ENCODE assay signal across 19 cellular contexts in the genomic region with DNA sequence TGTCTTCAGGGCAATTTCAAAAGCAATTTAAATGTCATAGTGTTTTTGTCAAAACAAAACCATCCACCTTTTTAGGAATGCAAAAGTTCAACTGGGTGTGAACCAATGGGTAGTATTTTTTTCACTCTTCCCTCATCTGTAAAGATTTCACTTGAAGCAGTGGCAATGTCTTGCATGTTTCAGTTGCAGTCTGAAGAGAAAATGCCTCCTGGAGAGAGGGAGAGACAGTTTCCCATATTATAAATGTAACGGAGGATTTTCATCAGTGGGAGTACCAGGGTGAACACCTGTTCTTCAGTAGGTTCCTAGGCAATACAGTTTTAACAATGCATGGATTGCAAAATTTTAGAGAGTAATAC. TPM values are rescaled to one million over a fixed set of nuclear protein-coding genes. Genes with fewer than 3 reads are reported as not detected.
DNase-seq lines count a peak whose midpoint lies in the region; ATAC-seq, FAIRE-seq and TF ChIP-seq lines count a peak whose summit lies in the region.
"Had no signal": no experiment of that assay in that cellular context is flagged by ENCODE, and none has a peak within 500 bp of the region (broad histone marks: within the 10 kb centered on the region; RNA-seq: fewer than 3 reads in every experiment).

No MANE protein-coding gene starts in this region.

- TF ChIP-seq CTCF in H1 (IDR thresholded peaks at IDR 0.05; ENCODE audit: control extremely low read depth in 1 of 3, insufficient read depth in 1 of 3, low read depth in 1 of 3, low read length in 3 of 3), result no peak

- no peaks in the 10 kb centered on the region for H3K9me3 Mint-ChIP-seq in activated naive CD8-positive, alpha-beta T cell (ENCODE audit: low read depth)
- no peaks in the 10 kb centered on the region for H3K9me3 Mint-ChIP-seq in activated naive CD8-positive, alpha-beta T cell treated with anti-CD3 and anti-CD28 coated beads for 36 hours
- peaks cover 0 to 9% (median 0%) of the 10 kb centered on the region in 9 donors for H3K9me3 Mint-ChIP-seq in naive thymus-derived CD8-positive, alpha-beta T cell

- peak overlapping the region; percentile 81 for H3K4me3 Mint-ChIP-seq in activated naive CD8-positive, alpha-beta T cell
- no peak overlapping the region for H3K4me3 Mint-ChIP-seq in activated naive CD8-positive, alpha-beta T cell treated with anti-CD3 and anti-CD28 coated beads for 36 hours
- H3K4me3 Mint-ChIP-seq in naive thymus-derived CD8-positive, alpha-beta T cell, result peak overlapping the region in 9 of 10 donors; percentile 68 to 85 (median 80)
- H3K4me3 Mint-ChIP-seq: T-helper 1 cell treated with Interleukin-12 subunit alpha and Interleukin-12 subunit beta and Interleukin-4 antibody, amounts not matched to agents 30 μg/mL and 1 μg/mL, for 36 hours had no signal

- no peak overlapping the region for H3K27ac Mint-ChIP-seq in activated naive CD8-positive, alpha-beta T cell
- no peak overlapping the region for H3K27ac Mint-ChIP-seq in activated naive CD8-positive, alpha-beta T cell treated with anti-CD3 and anti-CD28 coated beads for 36 hours
- no peak overlapping the region for H3K27ac Mint-ChIP-seq in naive thymus-derived CD8-positive, alpha-beta T cell
- H3K27ac Mint-ChIP-seq: T-helper 1 cell treated with Interleukin-12 subunit alpha and Interleukin-12 subunit beta and Interleukin-4 antibody, amounts not matched to agents 30 μg/mL and 1 μg/mL, for 36 hours had no signal

- 47% methylated on average over 1 of the region's 1 CpG; no CpG with 5 or more reads in 1 of the 2 experiments for WGBS in H1 (ENCODE audit: extremely low coverage in 1 of 2, insufficient coverage in 1 of 2, insufficient read length in 1 of 2, insufficient replicate concordance in 2 of 2, low coverage in 1 of 2, low lambda C conversion rate in 2 of 2, missing lambda C conversion rate in 1 of 2), 2 experiments

- POLR2A ChIA-PET in H1 (lab: Charles Lee; ENCODE audit: partially characterized antibody), result no interaction called here
- POLR2A ChIA-PET in naive thymus-derived CD8-positive, alpha-beta T cell (lab: Charles Lee), result no interaction called here

- no peak overlapping the region for H4K91ac ChIP-seq in H1 (replicated peaks; ENCODE audit: insufficient read length, low read length)

- H3K23ac ChIP-seq in H1 (ENCODE audit: insufficient read length), result no peak overlapping the region

- no peak for TF ChIP-seq EP300 in H1 (IDR thresholded peaks at IDR 0.05; ENCODE audit: borderline replicate concordance in 1 of 2, low read depth in 2 of 2, low read length in 2 of 2)

- no peaks in the 10 kb centered on the region; a peak in 1 of 8 replicates for H3K36me3 ChIP-seq in H1 (ENCODE audit: control insufficient read depth in 2 of 4, insufficient read depth in 4 of 4, low read length in 3 of 4)
- H3K36me3 ChIP-seq: BLaER1, MG63 had no signal

- H2AFZ ChIP-seq in H1 (ENCODE audit: low read length), result no peak overlapping the region

- no peak for TF ChIP-seq POLR2A in H1 (IDR thresholded peaks at IDR 0.05; ENCODE audit: control extremely low read depth in 1 of 2, low read depth in 2 of 2, low read length in 2 of 2)

- no peak overlapping the region for H3K27ac ChIP-seq in H1 (ENCODE audit: low read depth, low read length)
- H3K27ac ChIP-seq: BLaER1 had no signal

- H2BK5ac ChIP-seq in H1 (ENCODE audit: low read depth, low read length), result no peak overlapping the region

- no peaks in the 10 kb centered on the region for H3K79me2 ChIP-seq in H1 (ENCODE audit: control insufficient read depth in 1 of 2, insufficient read depth in 2 of 2, low read length in 2 of 2)

- no peak overlapping the region for H2BK120ac ChIP-seq in H1 (replicated peaks; ENCODE audit: low read depth, low read length)

- peaks cover 11 to 13% of the 10 kb centered on the region in 2 experiments for H4K20me1 ChIP-seq in H1 (replicated peaks in 1 of 2; ENCODE audit: control insufficient read depth in 1 of 2, insufficient read depth in 2 of 2, low read length in 2 of 2)

- H3K18ac ChIP-seq in H1 (ENCODE audit: extremely low read depth, low read length), result no peak overlapping the region

- CTCF ChIA-PET in H1 (lab: Charles Lee; ENCODE audit: partially characterized antibody), result interaction anchor here (1.6 kb wide), 1 partner anchor 68 kb away, joined by 6 read pairs; no protein-coding TSS in a partner anchor

- peaks cover 19% of the 10 kb centered on the region; the same call in 1 of the 2 replicates for H3K23me2 ChIP-seq in H1 (ENCODE audit: low read depth, low read length)

- H3K4me2 ChIP-seq in H1 (ENCODE audit: insufficient read depth in 1 of 2, low read depth in 2 of 2, low read length in 2 of 2), result no peak overlapping the region
- H3K4me2 ChIP-seq: BLaER1 had no signal

- H3K9ac ChIP-seq in H1 (replicated peaks in 1 of 4; ENCODE audit: extremely low read depth in 1 of 4, low read depth in 3 of 4, low read length in 3 of 4), result no peak overlapping the region
- H3K9ac ChIP-seq: BLaER1 had no signal

- DNase-seq in activated naive CD8-positive, alpha-beta T cell treated with anti-CD3 and anti-CD28 coated beads for 36 hours, result no peak
- DNase-seq in H1 (ENCODE audit: low read depth in 1 of 2, low spot score in 2 of 2) (no peak), cerebellar cortex (ENCODE audit: low spot score) (no peak), COR-L47 (lab: John Stamatoyannopoulos, UW) (no peak)
- no peak for DNase-seq in naive thymus-derived CD8-positive, alpha-beta T cell
- DNase-seq in activated CD4-positive, alpha-beta T cell treated with anti-CD3 and anti-CD28 coated beads for 48 hours, result no peak
- DNase-seq: activated CD4-positive, alpha-beta T cell treated with anti-CD3 and anti-CD28 coated beads, Interleukin-2, amount 50 U/mL, for 4 hours; caudate nucleus; left colon; MG63; NCI-H2171 treated with DMSO at 0.1 percent for 48 hours; NCI-H526 treated with DMSO at 0.1 percent for 48 hours; SHP77 treated with DMSO at 0.1 percent for 48 hours had no signal

- no peak overlapping the region for H3K4ac ChIP-seq in H1 (replicated peaks; ENCODE audit: insufficient read length, low read depth, low read length)

- H3K79me1 ChIP-seq in H1 (ENCODE audit: low read depth, low read length), result no peaks in the 10 kb centered on the region

- H4K5ac ChIP-seq in H1 (ENCODE audit: insufficient read length, low read depth, low read length), result no peak overlapping the region

- no peak overlapping the region for H3K56ac ChIP-seq in H1 (replicated peaks; ENCODE audit: insufficient read length, low read depth, low read length)

- H2AK5ac ChIP-seq in H1 (ENCODE audit: low read depth, low read length), result no peak overlapping the region

- no peak overlapping the region for H2BK12ac ChIP-seq in H1 (ENCODE audit: low read depth, low read length)

- peaks cover 0 to 3% of the 10 kb centered on the region in 2 experiments; a peak in 1 of 4 replicates for H3K9me3 ChIP-seq in H1 (ENCODE audit: insufficient read depth in 2 of 2, low read depth in 1 of 2, low read length in 1 of 2)
- H3K9me3 ChIP-seq: MG63 had no signal

- no peak overlapping the region for H3K14ac ChIP-seq in H1 (ENCODE audit: insufficient read length)

- FAIRE-seq in H1 (lab: Jason Lieb, UNC), result no peak
- FAIRE-seq: GM12878 had no signal

- peaks cover 63 to 65% (median 64%) of the 10 kb centered on the region in 4 experiments for H3K27me3 ChIP-seq in H1 (replicated peaks in 1 of 4; ENCODE audit: control insufficient read depth in 3 of 4, extremely low read depth in 1 of 4, insufficient read depth in 3 of 4, low read length in 3 of 4)

- H4K8ac ChIP-seq in H1 (ENCODE audit: extremely low read depth, insufficient read depth, low read length), result no peak overlapping the region

- H3K4me1 Mint-ChIP-seq in activated naive CD8-positive, alpha-beta T cell (ENCODE audit: low read depth), result peaks cover 27% of the 10 kb centered on the region
- H3K4me1 Mint-ChIP-seq in activated naive CD8-positive, alpha-beta T cell treated with anti-CD3 and anti-CD28 coated beads for 36 hours, result peaks cover 20% of the 10 kb centered on the region
- H3K4me1 Mint-ChIP-seq in naive thymus-derived CD8-positive, alpha-beta T cell, result peaks cover 16 to 37% (median 29%) of the 10 kb centered on the region in 4 donors

- H3K27me3 Mint-ChIP-seq in activated naive CD8-positive, alpha-beta T cell, result peaks cover 36% of the 10 kb centered on the region
- H3K27me3 Mint-ChIP-seq in activated naive CD8-positive, alpha-beta T cell treated with anti-CD3 and anti-CD28 coated beads for 36 hours, result peaks cover 59% of the 10 kb centered on the region
- H3K27me3 Mint-ChIP-seq in naive thymus-derived CD8-positive, alpha-beta T cell, result peaks cover 25 to 61% (median 45%) of the 10 kb centered on the region in 5 donors

- H3K4me1 ChIP-seq in H1 (replicated peaks in 1 of 4; ENCODE audit: control insufficient read depth in 3 of 4, insufficient read depth in 4 of 4, low read length in 3 of 4), result peaks cover 0 to 20% (median 5%) of the 10 kb centered on the region in 4 experiments; a peak in 5 of 7 replicates

- no peaks in the 10 kb centered on the region for H3K36me3 Mint-ChIP-seq in activated naive CD8-positive, alpha-beta T cell
- no peaks in the 10 kb centered on the region for H3K36me3 Mint-ChIP-seq in activated naive CD8-positive, alpha-beta T cell treated with anti-CD3 and anti-CD28 coated beads for 36 hours
- peaks cover 0 to 11% (median 6%) of the 10 kb centered on the region in 3 donors for H3K36me3 Mint-ChIP-seq in naive thymus-derived CD8-positive, alpha-beta T cell

- ATAC-seq in naive thymus-derived CD8-positive, alpha-beta T cell, result no peak
- no peak for ATAC-seq in HG02884 (IDR thresholded peaks at IDR 0.05; ENCODE audit: unreplicated experiment)
- ATAC-seq: GM12878, left colon had no signal

- TF ChIP-seq RAD21 in H1 (IDR thresholded peaks at IDR 0.05 in 1 of 2, conservative IDR thresholded peaks at IDR 0.05 in 1 of 2; ENCODE audit: low read depth in 2 of 2, low read length in 2 of 2), result no peak

- H2BK20ac ChIP-seq in H1 (ENCODE audit: low read length), result no peak overlapping the region

- no peak overlapping the region for H3K4me3 ChIP-seq in H1 (ENCODE audit: extremely low read depth in 1 of 4, insufficient read depth in 2 of 4, low read depth in 3 of 4, low read length in 4 of 4)
- H3K4me3 ChIP-seq: GM12878, MG63 had no signal

- H2BK15ac ChIP-seq in H1 (ENCODE audit: low read length), result no peak overlapping the region

TF ChIP-seq in H1, 55 proteins besides CTCF, POLR2A, EP300 and RAD21 (continues in another document):
- TF ChIP-seq KDM4A (IDR thresholded peaks at IDR 0.05; ENCODE audit: low read depth, low read length, severe bottlenecking), result no peak

RNA-seq across cellular contexts. Expression of a gene that starts 3.3 kb away (rescaled TPM):
- total RNA-seq in activated naive CD8-positive, alpha-beta T cell treated with anti-CD3 and anti-CD28 coated beads for 36 hours, result not detected
- total RNA-seq in H1 (2021; fragmentation: NEBNext Ultra II Directional; extraction: Animal tissue kit (Norgen Biotek cat#: 25700)), result not detected in 2 replicates
- 0.03 TPM in 2 replicates for polyA plus RNA-seq in H1 (2011; rRNA removed)
- 0.05 TPM for polyA plus RNA-seq in H1 (2011; cell fraction: cytosol; rRNA removed)
- not detected for polyA plus RNA-seq in H1 (2011; cell fraction: nucleus; rRNA removed)
- 0.14 TPM in 1 of 4 replicates, not detected in the others for polyA plus RNA-seq in H1 (2012, experiment 1 of 2)
- 0.17 TPM for polyA plus RNA-seq in H1 (2012, experiment 2 of 2)
- 0.06 TPM for polyA plus RNA-seq in H1 (2013, experiment 1 of 2)
- polyA plus RNA-seq in H1 (2013, experiment 2 of 2), result 0.06 TPM
- polyA minus RNA-seq in H1 (2011; rRNA and poly(A)+ RNA removed), result not detected in 2 replicates
- not detected for polyA minus RNA-seq in H1 (2011; cell fraction: cytosol; rRNA and poly(A)+ RNA removed)
- polyA minus RNA-seq in H1 (2011; cell fraction: nucleus; rRNA and poly(A)+ RNA removed), result 0.30 TPM
- total RNA-seq in naive thymus-derived CD8-positive, alpha-beta T cell, result not detected
- polyA plus RNA-seq in naive thymus-derived CD8-positive, alpha-beta T cell, result not detected
- total RNA-seq: A673 had no signal
- polyA plus RNA-seq: GM12878 had no signal
